Comparison of ENCODE assay signal across 8 cellular contexts in genomic region chr17:40100669-40101366, GRCh38.
DNase-seq lines count a peak whose midpoint lies in the region; ATAC-seq and FAIRE-seq lines count a peak whose summit lies in the region.

No MANE protein-coding gene starts in this region.

- peak; percentile 96 for DNase-seq in DMS 273 treated with DMSO at 0.1 percent for 48 hours (lab: John Stamatoyannopoulos, UW)
- DNase-seq in NCI-H510A (lab: John Stamatoyannopoulos, UW), result peak; percentile 88
- DNase-seq in activated CD4-positive, alpha-beta T cell treated with anti-CD3 and anti-CD28 coated beads for 1 hour, result peak; percentile 84
- DNase-seq in cerebellar cortex (ENCODE audit: low spot score), result peak; percentile 99
- peak; percentile 94 for DNase-seq in smooth muscle cell of the brain vasculature (ENCODE audit: low read depth, low spot score)

- ATAC-seq in HG03064 (IDR thresholded peaks at IDR 0.05; ENCODE audit: low read depth, unreplicated experiment) (peak; percentile 41), HG03432 (IDR thresholded peaks at IDR 0.05; ENCODE audit: unreplicated experiment) (no peak)

- FAIRE-seq in islet of Langerhans (lab: Jason Lieb, UNC), result peak; percentile 62
